ENCODE assay signal across 9 cellular contexts in genomic region chr17:58328195-58329034, GRCh38. TPM values are rescaled to one million over a fixed set of nuclear protein-coding genes. Genes with fewer than 3 reads are reported as not detected.
DNase-seq lines count a peak whose midpoint lies in the region; ATAC-seq lines count a peak whose summit lies in the region.
"Had no signal": no experiment of that assay in that cellular context is flagged by ENCODE, and none has a peak within 500 bp of the region (broad histone marks: within the 10 kb centered on the region; RNA-seq: fewer than 3 reads in every experiment).

TSPOAP1 (minus strand) TSS chr17:58328795; CDS start chr17:58327920, 875 bp downstream.

- intact Hi-C loops in cardiac septum (cut with DNase I), result no loop called here

- ATAC-seq in GM19035 (IDR thresholded peaks at IDR 0.05; ENCODE audit: unreplicated experiment) (peak; percentile 1), GM21367 (IDR thresholded peaks at IDR 0.05; ENCODE audit: unreplicated experiment) (no peak)

- DNase-seq in activated CD8-positive, alpha-beta memory T cell treated with anti-CD3 and anti-CD28 coated beads, Interleukin-2, amount 50 U/mL, for 4 hours, result peak; percentile 82
- no peak for DNase-seq in cardiac septum (ENCODE audit: low spot score)
- peak; percentile 81 to 89 for DNase-seq in stimulated activated CD4-positive, alpha-beta T cell treated with anti-CD3 and anti-CD28 coated beads, Interleukin-12 subunit alpha, Interleukin-12 subunit beta, amount 100 ng/mL, for 24 hours (ENCODE audit: low read depth in 2 of 2)
- DNase-seq in NCI-H2081 treated with DMSO at 0.1 percent for 48 hours (lab: John Stamatoyannopoulos, UW), result no peak
- no peak for DNase-seq in AG08396 (ENCODE audit: low spot score)

- H3K36me3 ChIP-seq in KOPT-K1 (ENCODE audit: insufficient read depth, low read length), result peaks cover 28% of the 10 kb centered on the region

- H3K9me3 ChIP-seq in KOPT-K1 (ENCODE audit: insufficient read depth, low read length, poor library complexity, severe bottlenecking), result peaks cover 17% of the 10 kb centered on the region

- peak within 1 kb of the TSS; percentile 99 for H3K27ac ChIP-seq in KOPT-K1 (ENCODE audit: low read depth, low read length, poor library complexity, severe bottlenecking)

RNA-seq across cellular contexts. Expression of gene TSPOAP1, which starts in this region (rescaled TPM):
- total RNA-seq in cardiac septum, result 10.7 TPM
- total RNA-seq: pulmonary artery endothelial cell had no signal

Comparison
In these comparisons a context has a peak if more than half of its experiments do, and no peak if none do; other contexts are left out.
1. DNase-seq: peak in activated CD8-positive, alpha-beta memory T cell treated with anti-CD3 and anti-CD28 coated beads, Interleukin-2, amount 50 U/mL, for 4 hours (single experiment) and stimulated activated CD4-positive, alpha-beta T cell treated with anti-CD3 and anti-CD28 coated beads, Interleukin-12 subunit alpha, Interleukin-12 subunit beta, amount 100 ng/mL, for 24 hours (2 of 2); none in cardiac septum (single experiment), NCI-H2081 treated with DMSO at 0.1 percent for 48 hours (single experiment) and AG08396 (single experiment).